Comparison of ENCODE assay signal across 1 cellular context in the genomic region with DNA sequence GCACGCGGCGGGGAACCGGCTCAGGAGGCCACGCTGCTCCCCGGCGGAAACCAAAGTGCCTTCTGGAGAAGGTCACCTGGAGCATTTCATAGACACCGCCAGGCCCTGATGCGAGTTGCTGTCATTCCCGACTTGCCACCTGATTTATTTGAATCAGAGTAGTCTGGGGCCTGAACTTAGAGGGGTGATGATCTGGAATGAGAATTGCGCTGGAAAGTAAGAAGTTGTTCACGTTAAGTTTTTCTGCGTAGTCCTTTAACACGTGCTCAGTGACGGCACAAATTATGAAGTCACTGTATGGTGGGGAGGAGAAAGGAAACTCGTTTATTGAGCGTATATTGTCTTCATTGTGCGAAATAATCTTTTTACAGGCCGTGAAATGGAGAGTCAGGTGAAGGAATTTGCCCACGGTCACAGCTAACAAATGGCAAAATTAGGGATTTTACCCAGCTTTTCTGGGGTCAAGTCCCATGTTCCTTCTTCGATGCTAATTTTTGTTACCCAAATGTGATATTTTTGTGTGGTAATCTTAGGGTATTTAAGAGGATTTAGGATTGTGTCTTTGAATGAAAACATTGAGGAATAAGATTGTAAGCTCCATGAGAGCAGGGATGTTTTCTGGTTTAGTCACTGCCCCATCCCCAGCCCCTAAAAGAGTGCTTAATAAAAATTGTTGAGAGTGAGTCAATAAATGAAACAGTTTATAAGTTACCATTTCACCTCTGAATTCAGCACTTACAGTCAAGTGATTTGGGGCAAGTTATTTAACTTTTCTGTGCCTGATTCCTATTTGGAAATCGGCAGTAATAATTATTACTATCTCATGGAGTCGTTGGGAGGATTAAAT.
A peak's percentile ranks its signal among the peaks of the same experiment; 100 is the strongest.
TF ChIP-seq lines count a peak whose summit lies in the region.

No MANE protein-coding gene starts in this region.

TF ChIP-seq in K562, 482 proteins besides CTCF, POLR2A, EP300 and RAD21 (continued from another document):
- TF ChIP-seq MGA (IDR thresholded peaks at IDR 0.05) (peak; percentile 85), SAFB (IDR thresholded peaks at IDR 0.05; ENCODE audit: borderline replicate concordance, low read depth, low read length) (no peak), ZNF76 (CRISPR knock-in tag; IDR thresholded peaks at IDR 0.05; ENCODE audit: borderline replicate concordance) (0 out of 2 replicates have a peak, but pooled peaks have one; percentile 1), NFATC3 (IDR thresholded peaks at IDR 0.05) (no peak), ZNF316 (IDR thresholded peaks at IDR 0.05) (peak; percentile 78), ZNF79 (CRISPR knock-in tag; IDR thresholded peaks at IDR 0.05; ENCODE audit: low read depth) (no peak), ETV6 (IDR thresholded peaks at IDR 0.05; ENCODE audit: borderline replicate concordance in 1 of 2, low read depth in 2 of 2, low read length in 1 of 2) (no peak), ETV6 (CRISPR knock-in tag; IDR thresholded peaks at IDR 0.05; ENCODE audit: borderline replicate concordance) (0 out of 2 replicates have a peak, but pooled peaks have one; percentile 18), BCL6 (CRISPR knock-in tag; IDR thresholded peaks at IDR 0.05) (no peak), ZEB2 (IDR thresholded peaks at IDR 0.05) (0 out of 2 replicates have a peak, but pooled peaks have one; percentile 15), MXD1 (CRISPR knock-in tag; IDR thresholded peaks at IDR 0.05; ENCODE audit: borderline replicate concordance, poor library complexity, severe bottlenecking) (no peak), MCM5 (IDR thresholded peaks at IDR 0.05; ENCODE audit: low read depth) (no peak), MEF2D (tag; conservative IDR thresholded peaks at IDR 0.05; ENCODE audit: low read depth) (0 out of 2 replicates have a peak, but pooled peaks have one; percentile 17), LEF1 (IDR thresholded peaks at IDR 0.05) (no peak), DPF2 (IDR thresholded peaks at IDR 0.05) (0 out of 2 replicates have a peak, but pooled peaks have one; percentile 28), ZBTB1 (CRISPR knock-in tag; IDR thresholded peaks at IDR 0.05; ENCODE audit: borderline replicate concordance, low read depth) (no peak)
- TF ChIP-seq, protein P1, sequence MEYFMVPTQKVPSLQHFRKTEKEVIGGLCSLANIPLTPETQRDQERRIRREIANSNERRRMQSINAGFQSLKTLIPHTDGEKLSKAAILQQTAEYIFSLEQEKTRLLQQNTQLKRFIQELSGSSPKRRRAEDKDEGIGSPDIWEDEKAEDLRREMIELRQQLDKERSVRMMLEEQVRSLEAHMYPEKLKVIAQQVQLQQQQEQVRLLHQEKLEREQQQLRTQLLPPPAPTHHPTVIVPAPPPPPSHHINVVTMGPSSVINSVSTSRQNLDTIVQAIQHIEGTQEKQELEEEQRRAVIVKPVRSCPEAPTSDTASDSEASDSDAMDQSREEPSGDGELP (CRISPR knock-in tag; IDR thresholded peaks at IDR 0.05; ENCODE audit: borderline replicate concordance) = peak; percentile 11; the same call in 1 of the 2 replicates
